Comparison of ENCODE assay signal across 2 cellular contexts in genomic region chr3:113623324-113623723, GRCh38.
TF ChIP-seq lines count a peak whose summit lies in the region.

No MANE protein-coding gene starts in this region.

TF ChIP-seq in Ishikawa, 13 proteins besides CTCF, POLR2A, EP300 and RAD21 (continued from another document):
- TF ChIP-seq EGR1 (IDR thresholded peaks at IDR 0.05), result no peak
- TF ChIP-seq NFIC (IDR thresholded peaks at IDR 0.05), result no peak
- no peak for TF ChIP-seq CREB1 (IDR thresholded peaks at IDR 0.05; ENCODE audit: low read depth)
- TF ChIP-seq CEBPB (IDR thresholded peaks at IDR 0.05), result no peak
- no peak for TF ChIP-seq REST (IDR thresholded peaks at IDR 0.05; ENCODE audit: low read depth)
- TF ChIP-seq TEAD4 (IDR thresholded peaks at IDR 0.05), result no peak
- TF ChIP-seq TCF12 (IDR thresholded peaks at IDR 0.05; ENCODE audit: low read depth), result no peak
- no peak for TF ChIP-seq FOXM1 (IDR thresholded peaks at IDR 0.05; ENCODE audit: borderline replicate concordance, low read depth)

TF ChIP-seq in H1, 55 proteins besides CTCF, POLR2A, EP300 and RAD21 (continued from another document):
- TF ChIP-seq BCL11A (IDR thresholded peaks at IDR 0.05; ENCODE audit: low read depth in 2 of 2, low read length in 2 of 2), result no peak
- peak in 1 of 2 experiments; percentile 78; a peak in 1 of 4 replicates for TF ChIP-seq HDAC2 (IDR thresholded peaks at IDR 0.05; ENCODE audit: borderline replicate concordance in 1 of 2, low read depth in 2 of 2, low read length in 2 of 2)
- TF ChIP-seq ATF3 (IDR thresholded peaks at IDR 0.05; ENCODE audit: insufficient read depth, low read depth, low read length), result no peak
- no peak for TF ChIP-seq KDM5A (IDR thresholded peaks at IDR 0.05; ENCODE audit: low read length)
- TF ChIP-seq TBP (IDR thresholded peaks at IDR 0.05; ENCODE audit: low read depth, low read length), result no peak
- TF ChIP-seq MAFK (IDR thresholded peaks at IDR 0.05; ENCODE audit: low read depth, low read length), result no peak
- peak; percentile 48; the same call in 1 of the 2 replicates for TF ChIP-seq YY1 (IDR thresholded peaks at IDR 0.05; ENCODE audit: low read depth, low read length)
- TF ChIP-seq, protein P1, sequence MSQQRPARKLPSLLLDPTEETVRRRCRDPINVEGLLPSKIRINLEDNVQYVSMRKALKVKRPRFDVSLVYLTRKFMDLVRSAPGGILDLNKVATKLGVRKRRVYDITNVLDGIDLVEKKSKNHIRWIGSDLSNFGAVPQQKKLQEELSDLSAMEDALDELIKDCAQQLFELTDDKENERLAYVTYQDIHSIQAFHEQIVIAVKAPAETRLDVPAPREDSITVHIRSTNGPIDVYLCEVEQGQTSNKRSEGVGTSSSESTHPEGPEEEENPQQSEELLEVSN (IDR thresholded peaks at IDR 0.05), result peak; percentile 82
- TF ChIP-seq, protein P2, sequence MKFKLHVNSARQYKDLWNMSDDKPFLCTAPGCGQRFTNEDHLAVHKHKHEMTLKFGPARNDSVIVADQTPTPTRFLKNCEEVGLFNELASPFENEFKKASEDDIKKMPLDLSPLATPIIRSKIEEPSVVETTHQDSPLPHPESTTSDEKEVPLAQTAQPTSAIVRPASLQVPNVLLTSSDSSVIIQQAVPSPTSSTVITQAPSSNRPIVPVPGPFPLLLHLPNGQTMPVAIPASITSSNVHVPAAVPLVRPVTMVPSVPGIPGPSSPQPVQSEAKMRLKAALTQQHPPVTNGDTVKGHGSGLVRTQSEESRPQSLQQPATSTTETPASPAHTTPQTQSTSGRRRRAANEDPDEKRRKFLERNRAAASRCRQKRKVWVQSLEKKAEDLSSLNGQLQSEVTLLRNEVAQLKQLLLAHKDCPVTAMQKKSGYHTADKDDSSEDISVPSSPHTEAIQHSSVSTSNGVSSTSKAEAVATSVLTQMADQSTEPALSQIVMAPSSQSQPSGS (IDR thresholded peaks at IDR 0.05; ENCODE audit: low read length), result no peak
- TF ChIP-seq TEAD4 (IDR thresholded peaks at IDR 0.05; ENCODE audit: low read depth, low read length), result no peak
- TF ChIP-seq SRF (IDR thresholded peaks at IDR 0.05; ENCODE audit: low read depth, low read length), result no peak
- no peak for TF ChIP-seq KDM4A (IDR thresholded peaks at IDR 0.05; ENCODE audit: low read depth, low read length, severe bottlenecking)
- TF ChIP-seq SP2 (IDR thresholded peaks at IDR 0.05; ENCODE audit: low read length), result no peak
- no peak for TF ChIP-seq JUND (IDR thresholded peaks at IDR 0.05; ENCODE audit: low read length)
- TF ChIP-seq BRCA1 (IDR thresholded peaks at IDR 0.05; ENCODE audit: low read depth, low read length), result no peak
- peak; percentile 70 for TF ChIP-seq MAX (IDR thresholded peaks at IDR 0.05)
- TF ChIP-seq SIN3A (conservative IDR thresholded peaks at IDR 0.05 in 1 of 2, IDR thresholded peaks at IDR 0.05 in 1 of 2; ENCODE audit: low read depth in 1 of 2, low read length in 2 of 2), result no peak
- TF ChIP-seq CTBP2 (IDR thresholded peaks at IDR 0.05; ENCODE audit: borderline replicate concordance, insufficient read depth, insufficient read length, low read length), result no peak
- no peak for TF ChIP-seq SP4 (IDR thresholded peaks at IDR 0.05; ENCODE audit: low read length)
- no peak for TF ChIP-seq CBX5 (IDR thresholded peaks at IDR 0.05; ENCODE audit: low read depth, low read length)
TF ChIP-seq in H1: peak in this region for 4.
